Comparison of ENCODE assay signal across 15 cellular contexts in genomic region chr2:220966636-220967035, GRCh38.
A peak's percentile ranks its signal among the peaks of the same experiment; 100 is the strongest.
DNase-seq lines count a peak whose midpoint lies in the region; ATAC-seq and TF ChIP-seq lines count a peak whose summit lies in the region.
"Had no signal": no experiment of that assay in that cellular context is flagged by ENCODE, and none has a peak within 500 bp of the region (broad histone marks: within the 10 kb centered on the region; RNA-seq: fewer than 3 reads in every experiment).

No MANE protein-coding gene starts in this region.

- in situ Hi-C loops in ACHN (cut with HindIII; ENCODE audit: low pct_ligation_motif_present, low pct_unique_long_range_greater_than_20kb, low sequenced_read_pairs) = no loop called here

- H3K36me3 ChIP-seq in adipocyte (ENCODE audit: control insufficient read depth, insufficient read depth, low read length, severe bottlenecking) = no peaks in the 10 kb centered on the region
- H3K36me3 ChIP-seq: thoracic aorta had no signal

- H3K4me3 ChIP-seq in HFF-Myc (replicated peaks; ENCODE audit: low read depth, low read length) = no peak overlapping the region
- H3K4me3 ChIP-seq in adipocyte (ENCODE audit: low read length) = no peak overlapping the region
- H3K4me3 ChIP-seq in foreskin fibroblast (ENCODE audit: low read depth in 1 of 2, low read length in 2 of 2) = no peak overlapping the region
- H3K4me3 ChIP-seq: GM23338, thoracic aorta had no signal

- no peaks in the 10 kb centered on the region for H3K9me3 ChIP-seq in adipocyte (ENCODE audit: control insufficient read depth, low read length)
- H3K9me3 ChIP-seq: thoracic aorta had no signal

- no peak for ATAC-seq in HG02884 (IDR thresholded peaks at IDR 0.05; ENCODE audit: unreplicated experiment)
- no peak for ATAC-seq in HG02623 (IDR thresholded peaks at IDR 0.05; ENCODE audit: unreplicated experiment)
- ATAC-seq: GM23338 had no signal

- no peak overlapping the region for H3K9ac ChIP-seq in adipocyte (ENCODE audit: low read length)
- H3K9ac ChIP-seq: parathyroid adenoma had no signal

- peaks cover 7% of the 10 kb centered on the region for H3K4me1 ChIP-seq in adipocyte (ENCODE audit: control insufficient read depth, insufficient read depth, low read length)
- H3K4me1 ChIP-seq: parathyroid adenoma had no signal

- peak; percentile 90 for DNase-seq in ACHN
- DNase-seq in HFF-Myc (ENCODE audit: extremely low read depth, low read depth) = peak; percentile 56
- DNase-seq in adipocyte (ENCODE audit: low read depth) = peak; percentile 68
- DNase-seq in foreskin fibroblast = peak; percentile 19 to 85
- DNase-seq in activated CD8-positive, alpha-beta memory T cell treated with anti-CD3 and anti-CD28 coated beads, Interleukin-2, amount 50 U/mL, for 4 hours = no peak
- DNase-seq in T-helper 1 cell = no peak
- DNase-seq: activated CD8-positive, alpha-beta memory T cell treated with anti-CD3 and anti-CD28 coated beads for 24 hours; activated naive CD4-positive, alpha-beta T cell; NCI-H2029 treated with DMSO at 0.1 percent for 48 hours; NCI-H82 had no signal

- H3K27me3 ChIP-seq in adipocyte (replicated peaks; ENCODE audit: control insufficient read depth, insufficient read depth, low read length) = no peaks in the 10 kb centered on the region

- TF ChIP-seq CTCF in HFF-Myc (IDR thresholded peaks at IDR 0.05; ENCODE audit: low read depth, low read length, missing control alignments) (no peak), foreskin fibroblast (IDR thresholded peaks at IDR 0.05; ENCODE audit: low read depth, low read length) (no peak)

Comparison
In these comparisons a context has a peak if more than half of its experiments do, and no peak if none do; other contexts are left out.
1. DNase-seq: peak in ACHN (single experiment), HFF-Myc (single experiment), adipocyte (single experiment) and foreskin fibroblast (2 of 2); none in activated CD8-positive, alpha-beta memory T cell treated with anti-CD3 and anti-CD28 coated beads, Interleukin-2, amount 50 U/mL, for 4 hours (single experiment) and T-helper 1 cell (0 of 5).